8 cellular contexts compared by ENCODE assay signal in the genomic region with DNA sequence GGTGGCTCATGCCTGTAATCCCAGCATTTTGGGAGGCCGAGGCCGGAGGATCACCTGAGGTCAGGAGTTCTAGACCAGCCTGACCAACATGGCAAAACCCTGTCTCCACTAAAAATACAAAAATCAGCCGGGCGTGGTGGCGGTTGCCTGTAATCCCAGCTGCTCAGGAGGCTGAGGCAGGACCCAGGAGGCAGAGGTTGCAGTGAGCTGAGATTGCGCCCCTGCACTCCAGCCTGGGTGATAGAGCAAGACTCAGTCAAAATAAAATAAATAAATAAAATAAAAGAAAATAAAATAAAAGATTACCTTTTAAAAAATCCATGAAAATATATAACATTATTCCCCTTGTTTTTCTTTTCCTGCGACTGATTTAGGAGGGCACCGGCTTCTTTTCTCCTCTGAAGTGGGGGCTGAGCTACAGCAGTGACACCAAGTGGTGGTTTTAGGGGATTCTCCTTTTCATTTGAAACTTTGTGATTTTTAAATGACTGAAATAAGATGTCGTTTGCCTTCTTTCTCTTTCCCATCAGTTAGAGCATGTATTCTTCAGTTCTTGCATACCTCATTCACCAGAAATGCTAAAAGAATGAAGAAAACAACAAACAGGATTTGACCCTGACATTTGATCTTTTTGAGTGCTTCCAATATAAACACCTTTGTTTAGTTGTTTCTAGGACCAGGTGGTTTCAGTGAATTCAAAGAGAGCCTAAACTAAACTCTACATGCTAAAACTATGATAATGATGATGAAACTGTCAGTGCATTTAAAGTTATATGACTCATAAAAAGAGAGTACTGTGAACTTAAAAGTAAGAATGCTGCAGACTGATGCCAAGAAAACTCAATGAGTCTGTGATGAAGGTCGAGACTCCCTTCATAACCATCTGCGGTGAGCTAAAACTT. TPM values are rescaled to one million over a fixed set of nuclear protein-coding genes. Genes with fewer than 3 reads are reported as not detected.
DNase-seq lines count a peak whose midpoint lies in the region; ATAC-seq, FAIRE-seq and TF ChIP-seq lines count a peak whose summit lies in the region.

No MANE protein-coding gene starts in this region.

- FAIRE-seq in HTR-8/SVneo (lab: Jason Lieb, UNC) = no peak
- no peak for FAIRE-seq in GM12891 (lab: Jason Lieb, UNC)

- ATAC-seq in RWPE2 (ENCODE audit: low read depth) (peak; percentile 57), heart right ventricle (peak in 5 of 8 donors; percentile 35 to 72 (median 67))
- peak; percentile 44 to 51 for ATAC-seq in stimulated activated naive B cell treated with anti-CD40 and anti-IgM and Interleukin-4, amounts not matched to agents 10 μg/mL and 1 μg/mL and 100 μg/mL, for 72 hours (replicated peaks)

- H3K4me1 Mint-ChIP-seq in stimulated activated naive B cell treated with anti-CD40 and anti-IgM and Interleukin-4, amounts not matched to agents 10 μg/mL and 1 μg/mL and 100 μg/mL, for 72 hours = no peaks in the 10 kb centered on the region

- WGBS in heart right ventricle, 2 donors = 53 to 55% methylated on average over 11 of the region's 11 CpGs

- H3K4me3 ChIP-seq in RWPE2 (ENCODE audit: severe bottlenecking) (no peak overlapping the region), heart right ventricle (no peak overlapping the region)

- no peaks in the 10 kb centered on the region for H3K27me3 ChIP-seq in RWPE2 (ENCODE audit: insufficient read depth, poor library complexity, severe bottlenecking)
- H3K27me3 ChIP-seq in heart right ventricle = no peaks in the 10 kb centered on the region

- H3K4me1 ChIP-seq in RWPE2 (ENCODE audit: insufficient read depth, poor library complexity, severe bottlenecking) = peaks cover 51% of the 10 kb centered on the region
- peaks cover 0 to 4% (median 0%) of the 10 kb centered on the region in 9 donors for H3K4me1 ChIP-seq in heart right ventricle

- no peak for TF ChIP-seq POLR2A in GM12891 (IDR thresholded peaks at IDR 0.05; ENCODE audit: low read depth, low read length)

- H3K4me3 Mint-ChIP-seq in stimulated activated naive B cell treated with anti-CD40 and anti-IgM and Interleukin-4, amounts not matched to agents 10 μg/mL and 1 μg/mL and 100 μg/mL, for 72 hours = no peak overlapping the region

- no peak overlapping the region for H3K27ac Mint-ChIP-seq in stimulated activated naive B cell treated with anti-CD40 and anti-IgM and Interleukin-4, amounts not matched to agents 10 μg/mL and 1 μg/mL and 100 μg/mL, for 72 hours

- no peaks in the 10 kb centered on the region for H3K9me3 ChIP-seq in RWPE2 (ENCODE audit: severe bottlenecking)
- no peaks in the 10 kb centered on the region for H3K9me3 ChIP-seq in heart right ventricle

- H3K9me3 Mint-ChIP-seq in stimulated activated naive B cell treated with anti-CD40 and anti-IgM and Interleukin-4, amounts not matched to agents 10 μg/mL and 1 μg/mL and 100 μg/mL, for 72 hours = peaks cover 0 to 4% of the 10 kb centered on the region in 2 donors

- TF ChIP-seq CTCF in GM12873 (IDR thresholded peaks at IDR 0.05; ENCODE audit: insufficient read depth, low read depth, low read length, missing control alignments) (peak; percentile 50), RWPE2 (IDR thresholded peaks at IDR 0.05; ENCODE audit: poor library complexity, severe bottlenecking) (peak; percentile 93), heart right ventricle (IDR thresholded peaks at IDR 0.05) (peak; percentile 27 to 65 (median 55))

- intact Hi-C loops in heart right ventricle (cut with DNase I) = loop anchor here in 5 of 10 donors (1.0 to 10.0 kb wide), 5 partner anchors 154 to 164 kb away; partner anchors contain the start of gene YARS2 (in 2 of the 5)

- H3K27me3 Mint-ChIP-seq in stimulated activated naive B cell treated with anti-CD40 and anti-IgM and Interleukin-4, amounts not matched to agents 10 μg/mL and 1 μg/mL and 100 μg/mL, for 72 hours = peaks cover 6 to 23% of the 10 kb centered on the region in 2 donors

- no peaks in the 10 kb centered on the region for H3K36me3 Mint-ChIP-seq in stimulated activated naive B cell treated with anti-CD40 and anti-IgM and Interleukin-4, amounts not matched to agents 10 μg/mL and 1 μg/mL and 100 μg/mL, for 72 hours

- H3K27ac ChIP-seq in RWPE2 (ENCODE audit: poor library complexity, severe bottlenecking) (peak overlapping the region; percentile 97), heart right ventricle (peak overlapping the region in 1 of 10 donors; percentile 30)

- peak; percentile 37 for DNase-seq in HTR-8/SVneo (ENCODE audit: insufficient read length, low spot score)
- DNase-seq in RWPE2 (ENCODE audit: low spot score) = no peak
- DNase-seq in heart right ventricle = peak in 1 of 2 donors; percentile 9
- no peak for DNase-seq in stimulated activated naive B cell treated with anti-CD40 and anti-IgM and Interleukin-4, amounts not matched to agents 10 μg/mL and 1 μg/mL and 100 μg/mL, for 72 hours
- DNase-seq in GM12891 (ENCODE audit: insufficient read length, low spot score) = no peak
- no peak for DNase-seq in NOMO-1 (lab: John Stamatoyannopoulos, UW; ENCODE audit: unreplicated experiment in 2 of 2)
- DNase-seq in activated naive CD4-positive, alpha-beta T cell treated with Interleukin-2 at 50 U/mL for 16 hours = no peak

- H3K36me3 ChIP-seq in RWPE2 (ENCODE audit: low read depth) (no peaks in the 10 kb centered on the region), heart right ventricle (no peaks in the 10 kb centered on the region)

TF ChIP-seq in GM12891, 5 proteins besides CTCF, POLR2A, EP300 and RAD21:
- TF ChIP-seq TAF1 (IDR thresholded peaks at IDR 0.05; ENCODE audit: low read depth, low read length) = no peak
- no peak for TF ChIP-seq POU2F2 (IDR thresholded peaks at IDR 0.05; ENCODE audit: low read depth, low read length)
- TF ChIP-seq SPI1 (IDR thresholded peaks at IDR 0.05; ENCODE audit: low read depth, low read length) = no peak
- no peak for TF ChIP-seq PAX5 (IDR thresholded peaks at IDR 0.05; ENCODE audit: insufficient read depth, low read length, severe bottlenecking)
- TF ChIP-seq POLR2AphosphoS5 (IDR thresholded peaks at IDR 0.05; ENCODE audit: low read depth, low read length) = no peak

RNA-seq across cellular contexts. Expression of gene PKP2, which starts 22.6 kb away (rescaled TPM):
- 100 to 1,000 TPM; 280 to 639 (median 425) TPM for total RNA-seq in heart right ventricle
- polyA plus RNA-seq in heart right ventricle = 100 to 1,000 TPM in 1 of 2 donors, 10 to 100 TPM in 1; 92.3 to 137 TPM
- polyA plus RNA-seq in GM12891 (2012; ENCODE audit: low read depth, missing spikeins) = not detected
